Comparison of ENCODE assay signal across 2 cellular contexts in the genomic region with DNA sequence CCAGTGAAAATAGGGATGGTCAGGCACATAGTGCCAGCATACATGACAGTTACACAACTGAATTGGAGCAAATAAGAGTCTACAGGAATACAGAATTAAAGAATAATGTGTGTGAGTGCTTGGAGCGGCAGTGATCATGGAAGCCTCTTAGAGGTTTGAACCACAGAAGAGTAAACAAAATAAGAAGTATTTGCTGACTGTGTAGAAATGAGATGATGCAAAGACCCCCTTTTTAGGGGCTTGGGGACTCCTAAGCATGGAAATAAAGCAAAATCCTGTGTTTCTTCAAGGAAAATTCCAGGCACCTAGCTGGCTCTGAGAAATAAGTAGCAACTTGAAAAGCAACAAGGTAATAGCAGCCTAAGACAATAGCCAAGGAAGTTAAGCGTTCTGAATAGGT.
TF ChIP-seq lines count a peak whose summit lies in the region.

No MANE protein-coding gene starts in this region.

TF ChIP-seq in HepG2, 621 proteins besides CTCF, POLR2A, EP300 and RAD21:
- TF ChIP-seq MAFK (conservative IDR thresholded peaks at IDR 0.05 in 1 of 2, IDR thresholded peaks at IDR 0.05 in 1 of 2; ENCODE audit: low read length in 2 of 2) (peak; percentile 87 to 93), MAFF (IDR thresholded peaks at IDR 0.05; ENCODE audit: low read depth, low read length) (peak; percentile 89), STAG1 (CRISPR knock-in tag; IDR thresholded peaks at IDR 0.05) (no peak)

TF ChIP-seq in K562, 482 proteins besides CTCF, POLR2A, EP300 and RAD21:
- TF ChIP-seq TEAD2 (tag; IDR thresholded peaks at IDR 0.05) (no peak), MAFK (IDR thresholded peaks at IDR 0.05; ENCODE audit: low read length) (peak; percentile 67), ZNF224 (CRISPR knock-in tag; IDR thresholded peaks at IDR 0.05) (no peak), ZNF12 (CRISPR knock-in tag; IDR thresholded peaks at IDR 0.05) (no peak), ZC3H8 (IDR thresholded peaks at IDR 0.05) (no peak), EZH2 (IDR thresholded peaks at IDR 0.05; ENCODE audit: borderline replicate concordance, low read depth, low read length) (no peak), ZNF316 (IDR thresholded peaks at IDR 0.05) (peak; percentile 88), ZEB2 (IDR thresholded peaks at IDR 0.05) (no peak), MAFF (IDR thresholded peaks at IDR 0.05; ENCODE audit: low read length) (peak; percentile 77), C11orf30 (IDR thresholded peaks at IDR 0.05; ENCODE audit: low read depth) (peak; percentile 76), HNRNPK (IDR thresholded peaks at IDR 0.05; ENCODE audit: low read depth, low read length, poor library complexity, severe bottlenecking) (no peak), U2AF1 (optimal IDR thresholded peaks at IDR 0.05; ENCODE audit: low read depth, low read length) (no peak), MTF1 (CRISPR knock-in tag; IDR thresholded peaks at IDR 0.05; ENCODE audit: borderline replicate concordance) (no peak), ZNF436 (CRISPR knock-in tag; IDR thresholded peaks at IDR 0.05) (no peak), NCOA2 (IDR thresholded peaks at IDR 0.05; ENCODE audit: partially characterized antibody in 2 of 2) (no peak), FOXP1 (CRISPR knock-in tag; IDR thresholded peaks at IDR 0.05) (no peak), MAFG (tag; conservative IDR thresholded peaks at IDR 0.05) (peak; percentile 69), NUFIP1 (IDR thresholded peaks at IDR 0.05; ENCODE audit: partially characterized antibody) (no peak), HNRNPL (IDR thresholded peaks at IDR 0.05; ENCODE audit: low read depth, low read length) (no peak)
- TF ChIP-seq, protein P1, sequence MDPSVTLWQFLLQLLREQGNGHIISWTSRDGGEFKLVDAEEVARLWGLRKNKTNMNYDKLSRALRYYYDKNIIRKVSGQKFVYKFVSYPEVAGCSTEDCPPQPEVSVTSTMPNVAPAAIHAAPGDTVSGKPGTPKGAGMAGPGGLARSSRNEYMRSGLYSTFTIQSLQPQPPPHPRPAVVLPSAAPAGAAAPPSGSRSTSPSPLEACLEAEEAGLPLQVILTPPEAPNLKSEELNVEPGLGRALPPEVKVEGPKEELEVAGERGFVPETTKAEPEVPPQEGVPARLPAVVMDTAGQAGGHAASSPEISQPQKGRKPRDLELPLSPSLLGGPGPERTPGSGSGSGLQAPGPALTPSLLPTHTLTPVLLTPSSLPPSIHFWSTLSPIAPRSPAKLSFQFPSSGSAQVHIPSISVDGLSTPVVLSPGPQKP (CRISPR knock-in tag; IDR thresholded peaks at IDR 0.05): no peak
- TF ChIP-seq, protein P2, sequence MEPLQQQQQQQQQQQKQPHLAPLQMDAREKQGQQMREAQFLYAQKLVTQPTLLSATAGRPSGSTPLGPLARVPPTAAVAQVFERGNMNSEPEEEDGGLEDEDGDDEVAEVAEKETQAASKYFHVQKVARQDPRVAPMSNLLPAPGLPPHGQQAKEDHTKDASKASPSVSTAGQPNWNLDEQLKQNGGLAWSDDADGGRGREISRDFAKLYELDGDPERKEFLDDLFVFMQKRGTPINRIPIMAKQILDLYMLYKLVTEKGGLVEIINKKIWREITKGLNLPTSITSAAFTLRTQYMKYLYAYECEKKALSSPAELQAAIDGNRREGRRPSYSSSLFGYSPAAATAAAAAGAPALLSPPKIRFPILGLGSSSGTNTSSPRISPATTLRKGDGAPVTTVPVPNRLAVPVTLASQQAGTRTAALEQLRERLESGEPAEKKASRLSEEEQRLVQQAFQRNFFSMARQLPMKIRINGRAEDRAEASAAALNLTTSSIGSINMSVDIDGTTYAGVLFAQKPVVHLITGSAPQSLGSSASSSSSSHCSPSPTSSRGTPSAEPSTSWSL (CRISPR knock-in tag; IDR thresholded peaks at IDR 0.05; ENCODE audit: borderline replicate concordance): no peak
TF ChIP-seq in K562: peak in this region for 5.
